In the genomic region with DNA sequence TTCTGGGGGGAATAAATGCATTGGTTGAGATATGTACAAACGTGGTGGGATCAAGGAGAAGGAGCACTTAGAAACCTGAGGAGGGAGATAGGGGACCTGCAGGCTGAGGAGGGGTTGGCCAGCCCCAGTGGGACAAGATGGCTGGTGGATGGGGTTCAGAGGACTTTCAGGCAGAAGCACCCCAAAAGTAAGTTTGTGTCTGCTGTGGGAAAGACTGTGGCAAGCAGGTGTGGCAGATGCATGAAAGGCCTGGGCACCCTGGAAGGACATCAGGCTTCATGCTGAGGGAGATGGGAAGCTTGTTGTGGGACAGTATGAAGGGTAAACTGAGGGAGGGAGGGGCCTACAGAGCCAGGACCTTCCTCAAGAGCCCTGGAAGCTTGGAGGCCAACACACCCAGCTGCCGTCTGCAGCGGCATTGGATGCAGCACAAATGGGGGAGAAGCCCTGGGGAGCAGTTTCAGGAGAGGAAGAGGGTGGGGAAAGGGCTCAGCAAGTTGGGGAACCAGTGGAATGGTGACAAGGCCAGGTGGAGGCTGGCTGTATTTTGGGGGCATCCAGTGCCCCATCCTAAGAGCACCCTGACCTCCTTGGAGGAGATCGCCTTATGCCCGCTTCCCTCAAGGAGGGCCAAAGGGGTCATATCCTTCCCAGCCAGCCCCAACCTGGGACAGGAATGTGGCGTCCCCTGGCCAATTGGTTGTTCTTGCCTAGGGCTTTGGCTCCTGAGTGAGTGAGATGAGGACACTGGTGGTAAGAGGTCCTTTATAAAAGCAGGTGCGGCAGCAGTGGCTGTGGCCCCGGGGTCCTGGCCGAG, we compare ENCODE assay signal across 1 cellular context.
A peak's percentile ranks its signal among the peaks of the same experiment; 100 is the strongest.
TF ChIP-seq lines count a peak whose summit lies in the region.

No MANE protein-coding gene starts in this region.

TF ChIP-seq in HepG2, 621 proteins besides CTCF, POLR2A, EP300 and RAD21 (continued from another document):
- 0 out of 2 replicates have a peak, but pooled peaks have one; percentile 23 for TF ChIP-seq SOX13 (IDR thresholded peaks at IDR 0.05)
- no peak for TF ChIP-seq SOX13 (CRISPR knock-in tag; conservative IDR thresholded peaks at IDR 0.05 in 1 of 2, IDR thresholded peaks at IDR 0.05 in 1 of 2)
- TF ChIP-seq HOXA3 (CRISPR knock-in tag; IDR thresholded peaks at IDR 0.05) = 0 out of 2 replicates have a peak, but pooled peaks have one; percentile 29
- 0 out of 2 replicates have a peak, but pooled peaks have one; percentile 53 for TF ChIP-seq ZNF704 (CRISPR knock-in tag; IDR thresholded peaks at IDR 0.05; ENCODE audit: borderline replicate concordance)
- TF ChIP-seq, protein P1, sequence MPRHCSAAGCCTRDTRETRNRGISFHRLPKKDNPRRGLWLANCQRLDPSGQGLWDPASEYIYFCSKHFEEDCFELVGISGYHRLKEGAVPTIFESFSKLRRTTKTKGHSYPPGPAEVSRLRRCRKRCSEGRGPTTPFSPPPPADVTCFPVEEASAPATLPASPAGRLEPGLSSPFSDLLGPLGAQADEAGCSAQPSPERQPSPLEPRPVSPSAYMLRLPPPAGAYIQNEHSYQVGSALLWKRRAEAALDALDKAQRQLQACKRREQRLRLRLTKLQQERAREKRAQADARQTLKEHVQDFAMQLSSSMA (CRISPR knock-in tag; IDR thresholded peaks at IDR 0.05) = 0 out of 2 replicates have a peak, but pooled peaks have one; percentile 3
- TF ChIP-seq ARHGAP35 (CRISPR knock-in tag; IDR thresholded peaks at IDR 0.05; ENCODE audit: borderline replicate concordance) = 0 out of 2 replicates have a peak, but pooled peaks have one; percentile 20
- peak; percentile 58; the same call in 1 of the 2 replicates for TF ChIP-seq HES4 (CRISPR knock-in tag; IDR thresholded peaks at IDR 0.05; ENCODE audit: borderline replicate concordance)
- TF ChIP-seq ZFP90 (CRISPR knock-in tag; IDR thresholded peaks at IDR 0.05; ENCODE audit: borderline replicate concordance) = peak; percentile 70; the same call in 1 of the 2 replicates
- TF ChIP-seq, protein P2, sequence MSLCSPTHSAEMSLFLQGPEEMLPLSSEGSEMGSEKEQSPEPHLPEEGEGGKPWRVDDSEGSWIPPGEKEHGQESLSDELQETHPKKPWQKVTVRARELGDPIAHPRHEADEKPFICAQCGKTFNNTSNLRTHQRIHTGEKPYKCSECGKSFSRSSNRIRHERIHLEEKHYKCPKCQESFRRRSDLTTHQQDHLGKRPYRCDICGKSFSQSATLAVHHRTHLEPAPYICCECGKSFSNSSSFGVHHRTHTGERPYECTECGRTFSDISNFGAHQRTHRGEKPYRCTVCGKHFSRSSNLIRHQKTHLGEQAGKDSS (CRISPR knock-in tag; IDR thresholded peaks at IDR 0.05; ENCODE audit: borderline replicate concordance, low read depth) = no peak
- TF ChIP-seq MZF1 (CRISPR knock-in tag; IDR thresholded peaks at IDR 0.05; ENCODE audit: borderline replicate concordance) = peak; percentile 60; the same call in 1 of the 2 replicates
- TF ChIP-seq ZNF7 (CRISPR knock-in tag; IDR thresholded peaks at IDR 0.05) = peak; percentile 37; the same call in 1 of the 2 replicates
- peak; percentile 31; the same call in 1 of the 2 replicates for TF ChIP-seq ZKSCAN5 (CRISPR knock-in tag; IDR thresholded peaks at IDR 0.05)
- no peak for TF ChIP-seq ZNF878 (CRISPR knock-in tag; IDR thresholded peaks at IDR 0.05)
- no peak for TF ChIP-seq ZNF317 (CRISPR knock-in tag; IDR thresholded peaks at IDR 0.05)
- 0 out of 2 replicates have a peak, but pooled peaks have one; percentile 54 for TF ChIP-seq STAT5B (CRISPR knock-in tag; IDR thresholded peaks at IDR 0.05)
- 0 out of 2 replicates have a peak, but pooled peaks have one; percentile 23 for TF ChIP-seq ZNF234 (CRISPR knock-in tag; conservative IDR thresholded peaks at IDR 0.05)
- TF ChIP-seq MED1 (CRISPR knock-in tag; IDR thresholded peaks at IDR 0.05) = 0 out of 2 replicates have a peak, but pooled peaks have one; percentile 28
- TF ChIP-seq NFKB2 (CRISPR knock-in tag; IDR thresholded peaks at IDR 0.05; ENCODE audit: borderline replicate concordance) = 0 out of 2 replicates have a peak, but pooled peaks have one; percentile 7
- no peak for TF ChIP-seq TCF12 (IDR thresholded peaks at IDR 0.05)
- TF ChIP-seq TCF12 (CRISPR knock-in tag; IDR thresholded peaks at IDR 0.05) = no peak
- TF ChIP-seq PRDM15 (CRISPR knock-in tag; IDR thresholded peaks at IDR 0.05) = peak; percentile 51; the same call in 1 of the 2 replicates
- TF ChIP-seq EHMT2 (IDR thresholded peaks at IDR 0.05; ENCODE audit: borderline replicate concordance, low read depth, low read length) = 0 out of 2 replicates have a peak, but pooled peaks have one; percentile 9
- TF ChIP-seq ZNF572 (CRISPR knock-in tag; IDR thresholded peaks at IDR 0.05) = 0 out of 2 replicates have a peak, but pooled peaks have one; percentile 23
- peak; percentile 26; the same call in 1 of the 2 replicates for TF ChIP-seq BRD4 (CRISPR knock-in tag; IDR thresholded peaks at IDR 0.05)
- TF ChIP-seq ZKSCAN8 (CRISPR knock-in tag; IDR thresholded peaks at IDR 0.05; ENCODE audit: borderline replicate concordance) = 0 out of 2 replicates have a peak, but pooled peaks have one; percentile 6
- TF ChIP-seq MEIS1 (CRISPR knock-in tag; IDR thresholded peaks at IDR 0.05; ENCODE audit: borderline replicate concordance) = 0 out of 2 replicates have a peak, but pooled peaks have one; percentile 42
- peak; percentile 34; the same call in 1 of the 2 replicates for TF ChIP-seq ZNF263 (CRISPR knock-in tag; IDR thresholded peaks at IDR 0.05)
- TF ChIP-seq ZNF253 (CRISPR knock-in tag; IDR thresholded peaks at IDR 0.05; ENCODE audit: borderline replicate concordance) = peak; percentile 67; the same call in 1 of the 2 replicates
- TF ChIP-seq ZNF17 (CRISPR knock-in tag; IDR thresholded peaks at IDR 0.05) = no peak
